In genomic region chr19:8096071-8096470, GRCh38 we compare ENCODE assay signal across 24 cellular contexts. TPM values are rescaled to one million over a fixed set of nuclear protein-coding genes. Genes with fewer than 3 reads are reported as not detected.
A peak's percentile ranks its signal among the peaks of the same experiment; 100 is the strongest.
DNase-seq lines count a peak whose midpoint lies in the region; ATAC-seq and TF ChIP-seq lines count a peak whose summit lies in the region.
"Had no signal": no experiment of that assay in that cellular context is flagged by ENCODE, and none has a peak within 500 bp of the region (broad histone marks: within the 10 kb centered on the region; RNA-seq: fewer than 3 reads in every experiment).

No MANE protein-coding gene starts in this region.

- WGBS in neuronal stem cell (ENCODE audit: extremely low coverage in 2 of 2, insufficient read length in 2 of 2, insufficient replicate concordance in 1 of 2), 2 donors = no CpG with 5 or more reads among the region's 3 CpGs

- H3K4me3 ChIP-seq in GM12865 (ENCODE audit: low read depth, low read length) (no peak overlapping the region), lower lobe of right lung (no peak overlapping the region), neuronal stem cell (ENCODE audit: low read length in 2 of 2) (peak overlapping the region in 1 of 2 donors; percentile 1)
- H3K4me3 ChIP-seq: lung, psoas muscle had no signal

- H3K4me1 ChIP-seq in lower lobe of right lung (no peaks in the 10 kb centered on the region), neuronal stem cell (ENCODE audit: control insufficient read depth in 2 of 2, insufficient read depth in 1 of 2, low read depth in 1 of 2, low read length in 2 of 2) (no peaks in the 10 kb centered on the region)
- H3K4me1 ChIP-seq: psoas muscle had no signal

- H2BK15ac ChIP-seq in neuronal stem cell (ENCODE audit: low read length) = no peak overlapping the region

- no peak for ATAC-seq in lower lobe of right lung
- no peak for ATAC-seq in HG02588 (IDR thresholded peaks at IDR 0.05; ENCODE audit: unreplicated experiment)
- ATAC-seq: psoas muscle; stimulated activated naive B cell treated with anti-CD40 and anti-IgM and Interleukin-4, amounts not matched to agents 10 μg/mL and 1 μg/mL and 100 μg/mL, for 72 hours had no signal

- no peak overlapping the region for H3K4me2 ChIP-seq in neuronal stem cell (ENCODE audit: insufficient read depth, low read length, poor library complexity, severe bottlenecking)
- H3K4me2 ChIP-seq: SK-N-SH had no signal

- H3K27ac Mint-ChIP-seq in HFFc6 = no peak overlapping the region
- H3K27ac Mint-ChIP-seq: CD4-positive, alpha-beta memory T cell; stimulated activated naive B cell treated with anti-CD40 and anti-IgM and Interleukin-4, amounts not matched to agents 10 μg/mL and 1 μg/mL and 100 μg/mL, for 72 hours had no signal

- H2BK5ac ChIP-seq in neuronal stem cell (ENCODE audit: low read length) = no peak overlapping the region

- no peaks in the 10 kb centered on the region for H3K36me3 Mint-ChIP-seq in HFFc6 (ENCODE audit: low read depth)
- H3K36me3 Mint-ChIP-seq: CD4-positive, alpha-beta memory T cell had no signal

- peak; percentile 14 for DNase-seq in GM12865 (ENCODE audit: low read depth)
- no peak for DNase-seq in HFFc6
- peak; percentile 53 for DNase-seq in RPMI8226
- peak; percentile 34 for DNase-seq in lower lobe of right lung
- no peak for DNase-seq in mesenteric fat pad (ENCODE audit: low spot score)
- DNase-seq in neuronal stem cell (ENCODE audit: low spot score) = no peak
- DNase-seq: CD4-positive, alpha-beta memory T cell; kidney; NCI-H1436 treated with DMSO at 0.1 percent for 48 hours; NCI-H510A; psoas muscle; SK-N-SH; small intestine; stimulated activated naive B cell treated with anti-CD40 and anti-IgM and Interleukin-4, amounts not matched to agents 10 μg/mL and 1 μg/mL and 100 μg/mL, for 72 hours had no signal

- TF ChIP-seq CTCF in GM12865 (IDR thresholded peaks at IDR 0.05; ENCODE audit: insufficient read depth, low read depth, low read length, missing control alignments) (peak; percentile 26), HFFc6 (IDR thresholded peaks at IDR 0.05) (peak; percentile 46), lower lobe of right lung (IDR thresholded peaks at IDR 0.05) (no peak)

- H3K9me3 ChIP-seq in lower lobe of right lung = peaks cover 30% of the 10 kb centered on the region
- peaks cover 31 to 51% of the 10 kb centered on the region in 2 donors for H3K9me3 ChIP-seq in neuronal stem cell (replicated peaks in 1 of 2; ENCODE audit: control insufficient read depth in 2 of 2, insufficient read depth in 1 of 2, low read depth in 1 of 2, low read length in 2 of 2)

- no peak overlapping the region for H2AK5ac ChIP-seq in neuronal stem cell (ENCODE audit: low read depth, low read length)

- H3K14ac ChIP-seq in neuronal stem cell (ENCODE audit: low read length) = no peak overlapping the region

- no peak overlapping the region for H3K23ac ChIP-seq in neuronal stem cell (ENCODE audit: low read depth, low read length, poor library complexity)

- no peak overlapping the region for H2BK12ac ChIP-seq in neuronal stem cell (ENCODE audit: low read length)

- H3K36me3 ChIP-seq in lower lobe of right lung = no peaks in the 10 kb centered on the region
- peaks cover 40 to 50% of the 10 kb centered on the region in 2 donors for H3K36me3 ChIP-seq in neuronal stem cell (replicated peaks in 1 of 2; ENCODE audit: control insufficient read depth in 2 of 2, insufficient read depth in 2 of 2, low read length in 2 of 2)
- H3K36me3 ChIP-seq: neutrophil, thoracic aorta had no signal

- peaks cover 8% of the 10 kb centered on the region for H3K27me3 Mint-ChIP-seq in HFFc6 (ENCODE audit: insufficient read depth)

- no peak overlapping the region for H4K91ac ChIP-seq in neuronal stem cell (ENCODE audit: low read depth, low read length, poor library complexity)

- intact Hi-C loops in lower lobe of right lung (cut with DNase I) = no loop called here

- H2BK120ac ChIP-seq in neuronal stem cell (ENCODE audit: low read depth, low read length) = no peak overlapping the region

- no peak overlapping the region for H3K4ac ChIP-seq in neuronal stem cell (ENCODE audit: low read length)

- no peak overlapping the region for H3K18ac ChIP-seq in neuronal stem cell (ENCODE audit: low read length)

- no peak overlapping the region for H3K9ac ChIP-seq in neuronal stem cell (ENCODE audit: low read depth, low read length, poor library complexity)
- H3K9ac ChIP-seq: SK-N-SH had no signal

- H4K8ac ChIP-seq in neuronal stem cell (ENCODE audit: low read depth, low read length) = no peak overlapping the region

- H3K4me1 Mint-ChIP-seq in HFFc6 (ENCODE audit: low read depth) = no peaks in the 10 kb centered on the region
- H3K4me1 Mint-ChIP-seq: CD4-positive, alpha-beta memory T cell had no signal

- no peak overlapping the region for H3K4me3 Mint-ChIP-seq in HFFc6
- H3K4me3 Mint-ChIP-seq: stimulated activated naive B cell treated with anti-CD40 and anti-IgM and Interleukin-4, amounts not matched to agents 10 μg/mL and 1 μg/mL and 100 μg/mL, for 72 hours had no signal

- H3K79me1 ChIP-seq in neuronal stem cell (ENCODE audit: low read depth, low read length) = no peaks in the 10 kb centered on the region

- no peaks in the 10 kb centered on the region for H3K27me3 ChIP-seq in lower lobe of right lung (ENCODE audit: low read depth)
- no peaks in the 10 kb centered on the region for H3K27me3 ChIP-seq in neuronal stem cell (ENCODE audit: control insufficient read depth in 3 of 3, insufficient read depth in 3 of 3, low read depth in 1 of 3, low read length in 3 of 3)
- H3K27me3 ChIP-seq: neutrophil had no signal

- no peak overlapping the region for H2AFZ ChIP-seq in neuronal stem cell (ENCODE audit: low read length)

- H3K9me3 Mint-ChIP-seq in HFFc6 = peaks cover 40% of the 10 kb centered on the region

- H3K27ac ChIP-seq in lower lobe of right lung (no peak overlapping the region), neuronal stem cell (replicated peaks; ENCODE audit: low read length) (no peak overlapping the region)
- H3K27ac ChIP-seq: coronary artery, neutrophil, psoas muscle, RWPE1, thoracic aorta, VCaP had no signal

RNA-seq across cellular contexts. Expression of gene CCL25, which starts 43.5 kb away (rescaled TPM):
- total RNA-seq in HFFc6 (2021; fragmentation: NEBNext Ultra II Directional; extraction: Animal tissue kit (Norgen Biotek cat#: 25700)) = not detected
- total RNA-seq in lower lobe of right lung = not detected
- not detected for total RNA-seq in mesenteric fat pad
- 0.36 TPM for polyA plus RNA-seq in neuronal stem cell (2013, experiment 1 of 2)
- polyA plus RNA-seq in neuronal stem cell (2013, experiment 2 of 2) = 0.60 TPM
- total RNA-seq: CD4-positive, alpha-beta memory T cell; fibroblast of lung; glomerular endothelial cell; kidney; lung; psoas muscle; thoracic aorta had no signal
- polyA plus RNA-seq: CD4-positive, alpha-beta memory T cell; fibroblast of lung; lung; SK-N-SH had no signal

RNA-seq across cellular contexts. Expression of gene FBN3, which starts 53.3 kb away (rescaled TPM):
- not detected for total RNA-seq in HFFc6 (2021; fragmentation: NEBNext Ultra II Directional; extraction: Animal tissue kit (Norgen Biotek cat#: 25700))
- 7.0 TPM for total RNA-seq in lower lobe of right lung
- not detected for total RNA-seq in mesenteric fat pad
- 10.0 TPM for polyA plus RNA-seq in neuronal stem cell (2013, experiment 1 of 2)
- polyA plus RNA-seq in neuronal stem cell (2013, experiment 2 of 2) = 11.3 TPM
- total RNA-seq: CD4-positive, alpha-beta memory T cell; glomerular endothelial cell; T-helper 2 cell treated with Interferon-gamma antibody and Interleukin-4, amounts not matched to agents 100 ng/mL and 5 ng/mL, for 36 hours; thoracic aorta had no signal
- polyA plus RNA-seq: CD4-positive, alpha-beta memory T cell; fibroblast of lung; SK-N-SH had no signal

Comparison
In these comparisons a context has a peak if more than half of its experiments do, and no peak if none do; other contexts are left out.
1. DNase-seq: peak in GM12865 (single experiment), RPMI8226 (single experiment) and lower lobe of right lung (single experiment); none in HFFc6 (single experiment), mesenteric fat pad (single experiment) and neuronal stem cell (single experiment).